Comparison of ENCODE assay signal across 10 cellular contexts in genomic region chr9:19665146-19665863, GRCh38.
DNase-seq lines count a peak whose midpoint lies in the region; ATAC-seq and TF ChIP-seq lines count a peak whose summit lies in the region.
"Had no signal": no experiment of that assay in that cellular context is flagged by ENCODE, and none has a peak within 500 bp of the region (broad histone marks: within the 10 kb centered on the region; RNA-seq: fewer than 3 reads in every experiment).

No MANE protein-coding gene starts in this region.

- no peak for TF ChIP-seq CTCF in spleen (IDR thresholded peaks at IDR 0.05 in 8 of 11, conservative IDR thresholded peaks at IDR 0.05 in 3 of 11)

- no peak for TF ChIP-seq POLR2A in spleen (IDR thresholded peaks at IDR 0.05)

- H3K27ac Mint-ChIP-seq in activated naive CD8-positive, alpha-beta T cell treated with anti-CD3 and anti-CD28 coated beads, Interleukin-2, amount 10 ng/mL, durations not matched to agents 7 days and 5 days: no peak overlapping the region
- H3K27ac Mint-ChIP-seq in activated naive CD8-positive, alpha-beta T cell treated with anti-CD3 and anti-CD28 coated beads for 36 hours: no peak overlapping the region

- no peak for DNase-seq in activated naive CD8-positive, alpha-beta T cell treated with anti-CD3 and anti-CD28 coated beads, Interleukin-2, amount 10 ng/mL, durations not matched to agents 7 days and 5 days
- no peak for DNase-seq in activated naive CD8-positive, alpha-beta T cell treated with anti-CD3 and anti-CD28 coated beads for 36 hours
- DNase-seq in substantia nigra (lab: John Stamatoyannopoulos, UW): no peak
- DNase-seq in DMS53 treated with DMSO at 0.1 percent for 48 hours (lab: John Stamatoyannopoulos, UW; ENCODE audit: unreplicated experiment): no peak
- DNase-seq in NCI-H82 (lab: John Stamatoyannopoulos, UW): no peak
- no peak for DNase-seq in spleen
- DNase-seq: activated CD4-positive, CD25-positive, alpha-beta regulatory T cell treated with anti-CD3 and anti-CD28 coated beads, Interleukin-2, amount 50 U/mL, for 72 hours; mammary epithelial cell had no signal

- peak; percentile 18 for ATAC-seq in activated naive CD8-positive, alpha-beta T cell treated with anti-CD3 and anti-CD28 coated beads, Interleukin-2, amount 10 ng/mL, durations not matched to agents 7 days and 5 days (ENCODE audit: low read depth)
- peak; percentile 99 for ATAC-seq in HG02571 (IDR thresholded peaks at IDR 0.05; ENCODE audit: unreplicated experiment)
- peak; percentile 100 for ATAC-seq in HG03442 (IDR thresholded peaks at IDR 0.05; ENCODE audit: unreplicated experiment)

- no peaks in the 10 kb centered on the region for H3K4me1 ChIP-seq in spleen

- WGBS in spleen, 5 donors: 80 to 86% (median 82%) methylated on average over 9 of the region's 9 CpGs

- H3K27ac ChIP-seq in substantia nigra (ENCODE audit: low read depth, low read length, poor library complexity, severe bottlenecking): peak overlapping the region; percentile 8
- H3K27ac ChIP-seq in spleen: no peak overlapping the region

- H3K4me3 ChIP-seq in spleen: no peak overlapping the region

- no peak overlapping the region for H3K4me3 Mint-ChIP-seq in activated naive CD8-positive, alpha-beta T cell treated with anti-CD3 and anti-CD28 coated beads, Interleukin-2, amount 10 ng/mL, durations not matched to agents 7 days and 5 days
- H3K4me3 Mint-ChIP-seq in activated naive CD8-positive, alpha-beta T cell treated with anti-CD3 and anti-CD28 coated beads for 36 hours: no peak overlapping the region

- POLR2A ChIA-PET in activated naive CD8-positive, alpha-beta T cell treated with anti-CD3 and anti-CD28 coated beads, Interleukin-2, amount 10 ng/mL, durations not matched to agents 7 days and 5 days (lab: Charles Lee): no interaction called here

- H3K27me3 Mint-ChIP-seq in activated naive CD8-positive, alpha-beta T cell treated with anti-CD3 and anti-CD28 coated beads, Interleukin-2, amount 10 ng/mL, durations not matched to agents 7 days and 5 days: peaks cover 13% of the 10 kb centered on the region
- peaks cover 17% of the 10 kb centered on the region for H3K27me3 Mint-ChIP-seq in activated naive CD8-positive, alpha-beta T cell treated with anti-CD3 and anti-CD28 coated beads for 36 hours

- no peaks in the 10 kb centered on the region for H3K9me3 ChIP-seq in spleen

- peaks cover 0 to 9% (median 0%) of the 10 kb centered on the region in 7 donors for H3K27me3 ChIP-seq in spleen (replicated peaks in 1 of 7)

- no peaks in the 10 kb centered on the region for H3K9me3 Mint-ChIP-seq in activated naive CD8-positive, alpha-beta T cell treated with anti-CD3 and anti-CD28 coated beads, Interleukin-2, amount 10 ng/mL, durations not matched to agents 7 days and 5 days
- no peaks in the 10 kb centered on the region for H3K9me3 Mint-ChIP-seq in activated naive CD8-positive, alpha-beta T cell treated with anti-CD3 and anti-CD28 coated beads for 36 hours

- H3K4me1 Mint-ChIP-seq in activated naive CD8-positive, alpha-beta T cell treated with anti-CD3 and anti-CD28 coated beads, Interleukin-2, amount 10 ng/mL, durations not matched to agents 7 days and 5 days: peaks cover 3% of the 10 kb centered on the region
- peaks cover 4% of the 10 kb centered on the region for H3K4me1 Mint-ChIP-seq in activated naive CD8-positive, alpha-beta T cell treated with anti-CD3 and anti-CD28 coated beads for 36 hours

- no peaks in the 10 kb centered on the region for H3K36me3 ChIP-seq in spleen

- H3K36me3 Mint-ChIP-seq in activated naive CD8-positive, alpha-beta T cell treated with anti-CD3 and anti-CD28 coated beads, Interleukin-2, amount 10 ng/mL, durations not matched to agents 7 days and 5 days: no peaks in the 10 kb centered on the region
- H3K36me3 Mint-ChIP-seq in activated naive CD8-positive, alpha-beta T cell treated with anti-CD3 and anti-CD28 coated beads for 36 hours: no peaks in the 10 kb centered on the region

- intact Hi-C loops in spleen (cut with DNase I; ENCODE audit: low total_unique reads): no loop called here

Comparison
In these comparisons a context has a peak if more than half of its experiments do, and no peak if none do; other contexts are left out.
1. ATAC-seq: peak in every context shown above with its lines; median percentile 100 in HG03442; 99 in HG02571; 18 in activated naive CD8-positive, alpha-beta T cell treated with anti-CD3 and anti-CD28 coated beads, Interleukin-2, amount 10 ng/mL, durations not matched to agents 7 days and 5 days.